Comparison of ENCODE assay signal across 13 cellular contexts in genomic region chr14:64572721-64573508, GRCh38. TPM values are rescaled to one million over a fixed set of nuclear protein-coding genes. Genes with fewer than 3 reads are reported as not detected.
DNase-seq lines count a peak whose midpoint lies in the region; ATAC-seq, FAIRE-seq and TF ChIP-seq lines count a peak whose summit lies in the region.
"Had no signal": no experiment of that assay in that cellular context is flagged by ENCODE, and none has a peak within 500 bp of the region (broad histone marks: within the 10 kb centered on the region; RNA-seq: fewer than 3 reads in every experiment).

No MANE protein-coding gene starts in this region.

- POLR2A ChIA-PET in HepG2 (lab: Yijun Ruan, JAX) = no interaction called here

- H3K27me3 ChIP-seq in HepG2 (ENCODE audit: control insufficient read depth in 1 of 2, insufficient read depth in 2 of 2, low read length in 2 of 2) (no peaks in the 10 kb centered on the region), right lobe of liver (no peaks in the 10 kb centered on the region), smooth muscle cell (ENCODE audit: low read depth) (no peaks in the 10 kb centered on the region), pancreas (no peaks in the 10 kb centered on the region)

- H3K36me3 ChIP-seq in HepG2 (replicated peaks in 1 of 2; ENCODE audit: control insufficient read depth in 1 of 2, insufficient read depth in 2 of 2, low read length in 2 of 2) (no peaks in the 10 kb centered on the region), right lobe of liver (no peaks in the 10 kb centered on the region), smooth muscle cell (ENCODE audit: low read depth) (no peaks in the 10 kb centered on the region), pancreas (no peaks in the 10 kb centered on the region)

- no peak for DNase-seq in HepG2 (ENCODE audit: low spot score)
- no peak for DNase-seq in right lobe of liver
- DNase-seq in fibroblast of gingiva (ENCODE audit: low read depth) = peak; percentile 70
- peak; percentile 82 for DNase-seq in middle frontal gyrus (ENCODE audit: extremely low spot score, low spot score)
- no peak for DNase-seq in smooth muscle cell (lab: John Stamatoyannopoulos, UW; ENCODE audit: unreplicated experiment)
- no peak for DNase-seq in activated naive CD8-positive, alpha-beta T cell treated with anti-CD3 and anti-CD28 coated beads for 36 hours
- no peak for DNase-seq in pancreas
- no peak for DNase-seq in mesothelial cell of epicardium (ENCODE audit: low spot score in 2 of 2, unreplicated experiment in 2 of 2)
- DNase-seq: central memory CD4-positive, alpha-beta T cell; NK-92 treated with Interleukin-12 subunit alpha and Interleukin-12 subunit beta, amount 100 ng/mL, for 24 hours; T-helper 9 cell had no signal

- no peak for TF ChIP-seq RAD21 in HepG2 (CRISPR knock-in tag; IDR thresholded peaks at IDR 0.05)

- intact Hi-C loops in HepG2 (cut with micrococcal nuclease; ENCODE audit: unreplicated experiment) (no loop called here), right lobe of liver (cut with DNase I) (no loop called here), pancreas (cut with DNase I) (no loop called here)

- no peaks in the 10 kb centered on the region for H3F3A ChIP-seq in smooth muscle cell (ENCODE audit: low read depth)

- no peak overlapping the region for H3K27ac Mint-ChIP-seq in activated naive CD8-positive, alpha-beta T cell treated with anti-CD3 and anti-CD28 coated beads for 36 hours
- no peak overlapping the region for H3K27ac Mint-ChIP-seq in mesothelial cell of epicardium
- H3K27ac Mint-ChIP-seq: stimulated activated naive CD8-positive, alpha-beta T cell treated with anti-CD3 and anti-CD28 coated beads, Interleukin-15, Interleukin-2, amounts not matched to agents 100 ng/mL and 50 ng/mL, for 24 hours had no signal

- H2AFZ ChIP-seq in HepG2 (ENCODE audit: low read length) = no peak overlapping the region
- H2AFZ ChIP-seq in smooth muscle cell (ENCODE audit: low read depth) = no peak overlapping the region

- no peaks in the 10 kb centered on the region for H3K36me3 Mint-ChIP-seq in activated naive CD8-positive, alpha-beta T cell treated with anti-CD3 and anti-CD28 coated beads for 36 hours
- no peaks in the 10 kb centered on the region for H3K36me3 Mint-ChIP-seq in mesothelial cell of epicardium

- no peaks in the 10 kb centered on the region for H3K27me3 Mint-ChIP-seq in activated naive CD8-positive, alpha-beta T cell treated with anti-CD3 and anti-CD28 coated beads for 36 hours
- no peaks in the 10 kb centered on the region for H3K27me3 Mint-ChIP-seq in mesothelial cell of epicardium (ENCODE audit: low read depth)
- H3K27me3 Mint-ChIP-seq: stimulated activated naive CD8-positive, alpha-beta T cell treated with anti-CD3 and anti-CD28 coated beads, Interleukin-15, Interleukin-2, amounts not matched to agents 100 ng/mL and 50 ng/mL, for 24 hours had no signal

- H3K4me1 ChIP-seq in HepG2 (ENCODE audit: insufficient read depth, low read length) (no peaks in the 10 kb centered on the region), right lobe of liver (no peaks in the 10 kb centered on the region), smooth muscle cell (ENCODE audit: low read depth) (peaks cover 8% of the 10 kb centered on the region), pancreas (no peaks in the 10 kb centered on the region)

- no peak overlapping the region for H3K4me2 ChIP-seq in HepG2 (ENCODE audit: low read depth, low read length)
- no peak overlapping the region for H3K4me2 ChIP-seq in smooth muscle cell

- WGBS in HepG2 (ENCODE audit: low lambda C conversion rate) = 53% methylated on average over 3 of the region's 3 CpGs
- 83% methylated on average over 3 of the region's 3 CpGs for WGBS in right lobe of liver (ENCODE audit: insufficient coverage, low coverage, low lambda C conversion rate, missing lambda C conversion rate)
- 79% methylated on average over 3 of the region's 3 CpGs for WGBS in smooth muscle cell (ENCODE audit: low lambda C conversion rate)
- 83 to 92% methylated on average over 3 of the region's 3 CpGs for WGBS in pancreas, 2 donors

- in situ Hi-C loops in HepG2 (cut with HindIII; ENCODE audit: extremely low pct_ligation_motif_present, low pct_unique_long_range_greater_than_20kb) = no loop called here

- no peak for TF ChIP-seq POLR2A in HepG2 (IDR thresholded peaks at IDR 0.05; ENCODE audit: insufficient read depth in 1 of 2, low read depth in 2 of 2, low read length in 2 of 2)
- TF ChIP-seq POLR2A in right lobe of liver (IDR thresholded peaks at IDR 0.05) = no peak

- H3K9me3 ChIP-seq in HepG2 (ENCODE audit: low read length) = no peaks in the 10 kb centered on the region
- no peaks in the 10 kb centered on the region for H3K9me3 ChIP-seq in right lobe of liver
- no peaks in the 10 kb centered on the region for H3K9me3 ChIP-seq in smooth muscle cell (replicated peaks; ENCODE audit: low read depth)
- H3K9me3 ChIP-seq in pancreas = no peaks in the 10 kb centered on the region

- no peak for FAIRE-seq in HepG2 (lab: Jason Lieb, UNC)
- FAIRE-seq in pancreas (lab: Jason Lieb, UNC) = no peak
- FAIRE-seq: G401.6 had no signal

- ATAC-seq in HepG2 (no peak), right lobe of liver (no peak), pancreas (no peak)

- no TSS peak for BruUV-seq in HepG2 (replicated peaks; lab: Mats Ljungman, UMichigan)

- H4K20me1 ChIP-seq in HepG2 (ENCODE audit: insufficient read depth, low read length) (no peaks in the 10 kb centered on the region), smooth muscle cell (ENCODE audit: low read depth) (no peaks in the 10 kb centered on the region)

- H3K9me3 Mint-ChIP-seq in activated naive CD8-positive, alpha-beta T cell treated with anti-CD3 and anti-CD28 coated beads for 36 hours = no peaks in the 10 kb centered on the region
- H3K9me3 Mint-ChIP-seq in mesothelial cell of epicardium = no peaks in the 10 kb centered on the region
- H3K9me3 Mint-ChIP-seq: stimulated activated naive CD8-positive, alpha-beta T cell treated with anti-CD3 and anti-CD28 coated beads, Interleukin-15, Interleukin-2, amounts not matched to agents 100 ng/mL and 50 ng/mL, for 24 hours had no signal

- H3K27ac ChIP-seq in HepG2 (ENCODE audit: extremely low read length, insufficient read depth, low read length) (no peak overlapping the region), right lobe of liver (no peak overlapping the region), smooth muscle cell (ENCODE audit: low read depth) (no peak overlapping the region), pancreas (no peak overlapping the region)

- H3K4me3 Mint-ChIP-seq in activated naive CD8-positive, alpha-beta T cell treated with anti-CD3 and anti-CD28 coated beads for 36 hours = no peak overlapping the region
- no peak overlapping the region for H3K4me3 Mint-ChIP-seq in mesothelial cell of epicardium
- H3K4me3 Mint-ChIP-seq: stimulated activated naive CD8-positive, alpha-beta T cell treated with anti-CD3 and anti-CD28 coated beads, Interleukin-15, Interleukin-2, amounts not matched to agents 100 ng/mL and 50 ng/mL, for 24 hours had no signal

- H3K9ac ChIP-seq in HepG2 (ENCODE audit: insufficient read depth, low read depth, low read length) = no peak overlapping the region
- H3K9ac ChIP-seq in smooth muscle cell (ENCODE audit: low read depth) = no peak overlapping the region

- CTCF ChIA-PET in HepG2 (lab: Yijun Ruan, JAX; ENCODE audit: low intra/inter-chr PET ratio, low total read pairs) = no interaction called here

- no peak overlapping the region for H3K4me3 ChIP-seq in HepG2 (replicated peaks in 1 of 3; ENCODE audit: insufficient read depth in 1 of 3, low read depth in 2 of 3, low read length in 3 of 3)
- no peak overlapping the region for H3K4me3 ChIP-seq in right lobe of liver
- H3K4me3 ChIP-seq in smooth muscle cell = no peak overlapping the region
- no peak overlapping the region for H3K4me3 ChIP-seq in pancreas

- H3K79me2 ChIP-seq in HepG2 (ENCODE audit: insufficient read depth, low read length) (no peaks in the 10 kb centered on the region), smooth muscle cell (ENCODE audit: low read depth) (no peaks in the 10 kb centered on the region)

- no peaks in the 10 kb centered on the region for H3K4me1 Mint-ChIP-seq in activated naive CD8-positive, alpha-beta T cell treated with anti-CD3 and anti-CD28 coated beads for 36 hours
- H3K4me1 Mint-ChIP-seq in mesothelial cell of epicardium = peaks cover 10% of the 10 kb centered on the region

- TF ChIP-seq EP300 in HepG2 (IDR thresholded peaks at IDR 0.05; ENCODE audit: low read depth in 2 of 2, low read length in 2 of 2) = no peak
- TF ChIP-seq EP300 in HepG2 (CRISPR knock-in tag; IDR thresholded peaks at IDR 0.05; ENCODE audit: borderline replicate concordance) = no peak

- TF ChIP-seq CTCF in HepG2 (CRISPR knock-in tag; IDR thresholded peaks at IDR 0.05) = no peak
- TF ChIP-seq CTCF in right lobe of liver (IDR thresholded peaks at IDR 0.05) = no peak
- no peak for TF ChIP-seq CTCF in smooth muscle cell (IDR thresholded peaks at IDR 0.05; ENCODE audit: borderline replicate concordance, insufficient read depth, poor library complexity, severe bottlenecking)
- no peak for TF ChIP-seq CTCF in pancreas (IDR thresholded peaks at IDR 0.05)
- TF ChIP-seq CTCF in mesothelial cell of epicardium (IDR thresholded peaks at IDR 0.05; ENCODE audit: unreplicated experiment) = no peak

RNA-seq across cellular contexts. Expression of gene PPP1R36, which starts 23.2 kb away (rescaled TPM):
- total RNA-seq in HepG2 (2016; rRNA removed; fragmentation: Illumina TruSeq; extraction: Trizol) (0.11 TPM in 1 of 2 replicates, not detected in the other), right lobe of liver (under 1 TPM in 2 of 6 experiments, not detected in 4; 0.16 to 0.40 TPM), smooth muscle cell (1.9 and 2.0 TPM in 2 replicates), pancreas (1 to 10 TPM; 2.0 to 6.8 (median 4.5) TPM), mesothelial cell of epicardium (0.66 to 1.3 TPM (median 0.81 TPM) in 3 replicates)
- total RNA-seq in HepG2 (2016; cell fraction: cytosol; rRNA removed; fragmentation: Illumina TruSeq; extraction: Trizol; ENCODE audit: low read depth) = 0.20 and 0.44 TPM in 2 replicates
- 0.19 and 0.21 TPM in 2 replicates for total RNA-seq in HepG2 (2016; cell fraction: insoluble cytoplasmic fraction; rRNA removed; fragmentation: Illumina TruSeq; extraction: Trizol)
- total RNA-seq in HepG2 (2016; cell fraction: membrane; rRNA removed; fragmentation: Illumina TruSeq; extraction: Trizol) = 0.31 and 0.34 TPM in 2 replicates
- not detected in 2 replicates for total RNA-seq in HepG2 (2016; cell fraction: nucleus; rRNA removed; fragmentation: Illumina TruSeq; extraction: Trizol)
- polyA plus RNA-seq in HepG2 (2011; rRNA removed) (0.14 and 0.17 TPM in 2 replicates), smooth muscle cell (2.2 and 3.0 TPM in 2 replicates), pancreas (1 to 10 TPM; 5.8 to 7.2 TPM)
- polyA plus RNA-seq in HepG2 (2011; cell fraction: cytosol; rRNA removed) = 0.07 TPM in 1 of 2 replicates, not detected in the other
- polyA plus RNA-seq in HepG2 (2011; cell fraction: nucleus; rRNA removed) = 0.17 TPM in 1 of 2 replicates, not detected in the other
- polyA plus RNA-seq in HepG2 (2012) = not detected in 2 replicates
- polyA plus RNA-seq in HepG2 (2016; cell fraction: cytosol; fragmentation: Illumina TruSeq; extraction: Trizol; ENCODE audit: low read depth) = 0.23 TPM in 1 of 2 replicates, not detected in the other
- polyA plus RNA-seq in HepG2 (2016; cell fraction: insoluble cytoplasmic fraction; fragmentation: Illumina TruSeq; extraction: Trizol; ENCODE audit: low read depth) = 0.22 TPM in 1 of 2 replicates, not detected in the other
- polyA plus RNA-seq in HepG2 (2016; cell fraction: membrane; fragmentation: Illumina TruSeq; extraction: Trizol; ENCODE audit: low read depth) = 0.30 TPM in 1 of 2 replicates, not detected in the other
- not detected in 2 replicates for polyA plus RNA-seq in HepG2 (2016; cell fraction: nucleus; fragmentation: Illumina TruSeq; extraction: Trizol; ENCODE audit: insufficient read depth, low read depth)
- polyA minus RNA-seq in HepG2 (2011; rRNA and poly(A)+ RNA removed; ENCODE audit: low replicate concordance) = 0.16 and 0.35 TPM in 2 replicates
- polyA minus RNA-seq in HepG2 (2011; cell fraction: cytosol; rRNA and poly(A)+ RNA removed) = not detected in 2 replicates
- polyA minus RNA-seq in HepG2 (2011; cell fraction: nucleus; rRNA and poly(A)+ RNA removed) = not detected in 2 replicates
- under 1 TPM; 0.18 to 0.25 TPM for total RNA-seq in activated naive CD8-positive, alpha-beta T cell treated with anti-CD3 and anti-CD28 coated beads for 36 hours

RNA-seq across cellular contexts. Expression of gene HSPA2, which starts 32.4 kb away (rescaled TPM):
- total RNA-seq in HepG2 (2016; rRNA removed; fragmentation: Illumina TruSeq; extraction: Trizol) (0.27 and 0.28 TPM in 2 replicates), right lobe of liver (1 to 10 TPM; 1.2 to 9.7 (median 5.0) TPM), smooth muscle cell (3.4 and 6.6 TPM in 2 replicates), pancreas (1 to 10 TPM; 4.3 to 7.2 (median 5.6) TPM), mesothelial cell of epicardium (10.1 to 10.6 TPM (median 10.5 TPM) in 3 replicates)
- total RNA-seq in HepG2 (2016; cell fraction: cytosol; rRNA removed; fragmentation: Illumina TruSeq; extraction: Trizol; ENCODE audit: low read depth) = not detected in 2 replicates
- 0.17 and 0.37 TPM in 2 replicates for total RNA-seq in HepG2 (2016; cell fraction: insoluble cytoplasmic fraction; rRNA removed; fragmentation: Illumina TruSeq; extraction: Trizol)
- 0.21 TPM in 1 of 2 replicates, not detected in the other for total RNA-seq in HepG2 (2016; cell fraction: membrane; rRNA removed; fragmentation: Illumina TruSeq; extraction: Trizol)
- 0.22 and 0.47 TPM in 2 replicates for total RNA-seq in HepG2 (2016; cell fraction: nucleus; rRNA removed; fragmentation: Illumina TruSeq; extraction: Trizol)
- polyA plus RNA-seq in HepG2 (2011; rRNA removed) (0.15 and 0.16 TPM in 2 replicates), smooth muscle cell (5.2 and 6.6 TPM in 2 replicates), pancreas (1 to 10 TPM; 3.3 to 5.3 TPM)
- 0.12 and 0.15 TPM in 2 replicates for polyA plus RNA-seq in HepG2 (2011; cell fraction: cytosol; rRNA removed)
- 0.24 and 0.27 TPM in 2 replicates for polyA plus RNA-seq in HepG2 (2011; cell fraction: nucleus; rRNA removed)
- 0.24 and 0.32 TPM in 2 replicates for polyA plus RNA-seq in HepG2 (2012)
- polyA plus RNA-seq in HepG2 (2016; cell fraction: cytosol; fragmentation: Illumina TruSeq; extraction: Trizol; ENCODE audit: low read depth) = not detected in 2 replicates
- 0.26 TPM in 1 of 2 replicates, not detected in the other for polyA plus RNA-seq in HepG2 (2016; cell fraction: insoluble cytoplasmic fraction; fragmentation: Illumina TruSeq; extraction: Trizol; ENCODE audit: low read depth)
- not detected in 2 replicates for polyA plus RNA-seq in HepG2 (2016; cell fraction: membrane; fragmentation: Illumina TruSeq; extraction: Trizol; ENCODE audit: low read depth)
- polyA plus RNA-seq in HepG2 (2016; cell fraction: nucleus; fragmentation: Illumina TruSeq; extraction: Trizol; ENCODE audit: insufficient read depth, low read depth) = 0.22 TPM in 1 of 2 replicates, not detected in the other
- polyA minus RNA-seq in HepG2 (2011; rRNA and poly(A)+ RNA removed; ENCODE audit: low replicate concordance) = 0.26 and 8.0 TPM in 2 replicates
- polyA minus RNA-seq in HepG2 (2011; cell fraction: cytosol; rRNA and poly(A)+ RNA removed) = 0.18 and 0.30 TPM in 2 replicates
- 0.39 and 0.87 TPM in 2 replicates for polyA minus RNA-seq in HepG2 (2011; cell fraction: nucleus; rRNA and poly(A)+ RNA removed)
- 1 to 10 TPM; 1.9 to 2.0 TPM for total RNA-seq in activated naive CD8-positive, alpha-beta T cell treated with anti-CD3 and anti-CD28 coated beads for 36 hours

Comparison
In these comparisons a context has a peak if more than half of its experiments do, and no peak if none do; other contexts are left out.
1. DNase-seq: peak in fibroblast of gingiva (single experiment) and middle frontal gyrus (single experiment); none in HepG2 (single experiment), right lobe of liver (0 of 3), smooth muscle cell (single experiment), activated naive CD8-positive, alpha-beta T cell treated with anti-CD3 and anti-CD28 coated beads for 36 hours (single experiment), pancreas (0 of 6) and mesothelial cell of epicardium (0 of 2).